2 cellular contexts compared by ENCODE assay signal in genomic region chr3:123036352-123037014, GRCh38.
TF ChIP-seq lines count a peak whose summit lies in the region.

No MANE protein-coding gene starts in this region.

TF ChIP-seq in GM12878, 131 proteins besides CTCF, POLR2A, EP300 and RAD21:
- TF ChIP-seq IRF5 (IDR thresholded peaks at IDR 0.05; ENCODE audit: borderline replicate concordance), result no peak

TF ChIP-seq in HepG2, 621 proteins besides CTCF, POLR2A, EP300 and RAD21:
- TF ChIP-seq ZNF124 (CRISPR knock-in tag; IDR thresholded peaks at IDR 0.05), result no peak
- TF ChIP-seq HNRNPL (IDR thresholded peaks at IDR 0.05; ENCODE audit: low read depth, low read length), result no peak
- no peak for TF ChIP-seq ZNF570 (CRISPR knock-in tag; IDR thresholded peaks at IDR 0.05; ENCODE audit: borderline replicate concordance)
- peak; percentile 73 for TF ChIP-seq CEBPB (IDR thresholded peaks at IDR 0.05; ENCODE audit: borderline replicate concordance, low read depth, low read length)
- TF ChIP-seq STAG1 (CRISPR knock-in tag; IDR thresholded peaks at IDR 0.05), result peak; percentile 58
- TF ChIP-seq, protein P1, sequence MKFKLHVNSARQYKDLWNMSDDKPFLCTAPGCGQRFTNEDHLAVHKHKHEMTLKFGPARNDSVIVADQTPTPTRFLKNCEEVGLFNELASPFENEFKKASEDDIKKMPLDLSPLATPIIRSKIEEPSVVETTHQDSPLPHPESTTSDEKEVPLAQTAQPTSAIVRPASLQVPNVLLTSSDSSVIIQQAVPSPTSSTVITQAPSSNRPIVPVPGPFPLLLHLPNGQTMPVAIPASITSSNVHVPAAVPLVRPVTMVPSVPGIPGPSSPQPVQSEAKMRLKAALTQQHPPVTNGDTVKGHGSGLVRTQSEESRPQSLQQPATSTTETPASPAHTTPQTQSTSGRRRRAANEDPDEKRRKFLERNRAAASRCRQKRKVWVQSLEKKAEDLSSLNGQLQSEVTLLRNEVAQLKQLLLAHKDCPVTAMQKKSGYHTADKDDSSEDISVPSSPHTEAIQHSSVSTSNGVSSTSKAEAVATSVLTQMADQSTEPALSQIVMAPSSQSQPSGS (CRISPR knock-in tag; IDR thresholded peaks at IDR 0.05), result no peak
